Comparison of ENCODE assay signal across 1 cellular context in the genomic region with DNA sequence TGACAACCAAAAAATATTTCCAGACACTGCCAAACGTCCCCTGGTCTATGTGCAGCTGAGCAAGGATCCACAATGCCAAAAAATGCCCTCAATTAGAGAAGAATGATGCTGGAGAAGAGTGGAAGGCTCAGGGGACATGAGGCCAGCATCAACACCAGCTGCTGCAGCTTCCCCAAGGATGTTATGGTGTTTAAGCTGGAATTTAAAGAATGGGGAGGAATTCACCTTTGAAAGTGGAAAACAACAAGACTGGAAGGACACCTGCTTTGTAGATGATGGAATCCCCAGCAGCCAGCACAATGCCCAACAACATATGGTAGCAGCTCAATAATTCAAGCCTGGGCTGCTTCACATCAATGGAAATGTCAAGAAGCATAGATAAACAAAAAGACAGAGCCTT.
TF ChIP-seq lines count a peak whose summit lies in the region.

No MANE protein-coding gene starts in this region.

TF ChIP-seq in SK-N-SH treated with all-trans-retinoic acid at 6 μM for 48 hours, 23 proteins besides CTCF, POLR2A, EP300 and RAD21 (continued from another document):
- TF ChIP-seq, protein P1, sequence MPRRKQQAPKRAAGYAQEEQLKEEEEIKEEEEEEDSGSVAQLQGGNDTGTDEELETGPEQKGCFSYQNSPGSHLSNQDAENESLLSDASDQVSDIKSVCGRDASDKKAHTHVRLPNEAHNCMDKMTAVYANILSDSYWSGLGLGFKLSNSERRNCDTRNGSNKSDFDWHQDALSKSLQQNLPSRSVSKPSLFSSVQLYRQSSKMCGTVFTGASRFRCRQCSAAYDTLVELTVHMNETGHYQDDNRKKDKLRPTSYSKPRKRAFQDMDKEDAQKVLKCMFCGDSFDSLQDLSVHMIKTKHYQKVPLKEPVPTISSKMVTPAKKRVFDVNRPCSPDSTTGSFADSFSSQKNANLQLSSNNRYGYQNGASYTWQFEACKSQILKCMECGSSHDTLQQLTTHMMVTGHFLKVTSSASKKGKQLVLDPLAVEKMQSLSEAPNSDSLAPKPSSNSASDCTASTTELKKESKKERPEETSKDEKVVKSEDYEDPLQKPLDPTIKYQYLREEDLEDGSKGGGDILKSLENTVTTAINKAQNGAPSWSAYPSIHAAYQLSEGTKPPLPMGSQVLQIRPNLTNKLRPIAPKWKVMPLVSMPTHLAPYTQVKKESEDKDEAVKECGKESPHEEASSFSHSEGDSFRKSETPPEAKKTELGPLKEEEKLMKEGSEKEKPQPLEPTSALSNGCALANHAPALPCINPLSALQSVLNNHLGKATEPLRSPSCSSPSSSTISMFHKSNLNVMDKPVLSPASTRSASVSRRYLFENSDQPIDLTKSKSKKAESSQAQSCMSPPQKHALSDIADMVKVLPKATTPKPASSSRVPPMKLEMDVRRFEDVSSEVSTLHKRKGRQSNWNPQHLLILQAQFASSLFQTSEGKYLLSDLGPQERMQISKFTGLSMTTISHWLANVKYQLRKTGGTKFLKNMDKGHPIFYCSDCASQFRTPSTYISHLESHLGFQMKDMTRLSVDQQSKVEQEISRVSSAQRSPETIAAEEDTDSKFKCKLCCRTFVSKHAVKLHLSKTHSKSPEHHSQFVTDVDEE (CRISPR knock-in tag; IDR thresholded peaks at IDR 0.05) = no peak
- TF ChIP-seq TOX (CRISPR knock-in tag; IDR thresholded peaks at IDR 0.05; ENCODE audit: borderline replicate concordance) = no peak
- no peak for TF ChIP-seq ZC3H10 (CRISPR knock-in tag; IDR thresholded peaks at IDR 0.05)
- no peak for TF ChIP-seq TCF4 (CRISPR knock-in tag; IDR thresholded peaks at IDR 0.05; ENCODE audit: borderline replicate concordance)
- no peak for TF ChIP-seq ZFP3 (CRISPR knock-in tag; IDR thresholded peaks at IDR 0.05)
- no peak for TF ChIP-seq ESRRG (CRISPR knock-in tag; IDR thresholded peaks at IDR 0.05)
- TF ChIP-seq GLIS3 (CRISPR knock-in tag; IDR thresholded peaks at IDR 0.05) = no peak
- TF ChIP-seq ARNTL (CRISPR knock-in tag; IDR thresholded peaks at IDR 0.05; ENCODE audit: borderline replicate concordance, low read depth) = no peak
